ENCODE assay signal across 1 cellular context in genomic region chr10:48533951-48534720, GRCh38.
TF ChIP-seq lines count a peak whose summit lies in the region.

No MANE protein-coding gene starts in this region.

TF ChIP-seq in GM12878, 131 proteins besides CTCF, POLR2A, EP300 and RAD21 (continued from another document):
- TF ChIP-seq RELB (IDR thresholded peaks at IDR 0.05; ENCODE audit: low read depth) (no peak), ZBTB33 (IDR thresholded peaks at IDR 0.05) (no peak), E2F4 (IDR thresholded peaks at IDR 0.05; ENCODE audit: low read depth, low read length) (no peak), LARP7 (IDR thresholded peaks at IDR 0.05) (no peak), BRCA1 (IDR thresholded peaks at IDR 0.05; ENCODE audit: low read depth, low read length) (no peak), ZNF207 (IDR thresholded peaks at IDR 0.05; ENCODE audit: borderline replicate concordance) (no peak), YBX1 (IDR thresholded peaks at IDR 0.05) (no peak), CBX3 (IDR thresholded peaks at IDR 0.05; ENCODE audit: borderline replicate concordance, low read depth) (no peak)
